ENCODE assay signal across 8 cellular contexts in the genomic region with DNA sequence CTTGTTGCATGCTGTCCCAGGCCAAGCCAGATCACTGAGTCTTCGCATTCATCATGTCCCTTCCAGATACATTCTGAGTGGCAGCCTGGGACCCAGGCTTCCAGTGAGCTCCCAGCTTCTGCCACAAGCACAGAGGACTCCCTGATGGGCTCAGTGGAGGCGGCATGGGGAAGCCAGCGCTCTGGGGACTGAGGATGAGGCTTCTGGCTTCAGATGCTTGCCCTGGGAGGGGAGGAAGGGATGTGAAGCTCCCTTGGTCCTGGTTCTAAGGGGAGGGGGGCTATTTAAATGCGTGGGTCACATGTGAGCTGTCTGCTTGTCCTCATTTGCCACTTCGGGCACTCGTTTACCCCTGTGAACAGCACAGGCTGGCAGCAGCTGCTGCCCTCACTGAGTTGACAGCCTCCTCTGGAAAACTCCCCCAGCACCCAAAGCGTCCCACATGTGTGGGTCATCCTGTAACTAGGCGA.
DNase-seq lines count a peak whose midpoint lies in the region; ATAC-seq lines count a peak whose summit lies in the region.

No MANE protein-coding gene starts in this region.

- H3K27ac Mint-ChIP-seq in activated T-helper 2 cell treated with anti-CD3 and anti-CD28 coated beads, Interferon-gamma antibody, Interleukin-2, Interleukin-4, amounts not matched to agents 10 μg/mL and 5 μg/mL and 100 μg/mL, durations not matched to agents 14 hours and 24 hours and 36 hours, result peak overlapping the region; percentile 79
- H3K27ac Mint-ChIP-seq in stimulated activated naive B cell treated with anti-CD40 and anti-IgM and Interleukin-4, amounts not matched to agents 10 μg/mL and 1 μg/mL and 100 μg/mL, for 72 hours, result peak overlapping the region; percentile 91

- H3K4me3 Mint-ChIP-seq in activated T-helper 2 cell treated with anti-CD3 and anti-CD28 coated beads, Interferon-gamma antibody, Interleukin-2, Interleukin-4, amounts not matched to agents 10 μg/mL and 5 μg/mL and 100 μg/mL, durations not matched to agents 14 hours and 24 hours and 36 hours (ENCODE audit: low read depth), result peak overlapping the region; percentile 27
- peak overlapping the region; percentile 43 to 50 for H3K4me3 Mint-ChIP-seq in stimulated activated naive B cell treated with anti-CD40 and anti-IgM and Interleukin-4, amounts not matched to agents 10 μg/mL and 1 μg/mL and 100 μg/mL, for 72 hours

- no peaks in the 10 kb centered on the region for H3K27me3 Mint-ChIP-seq in activated T-helper 2 cell treated with anti-CD3 and anti-CD28 coated beads, Interferon-gamma antibody, Interleukin-2, Interleukin-4, amounts not matched to agents 10 μg/mL and 5 μg/mL and 100 μg/mL, durations not matched to agents 14 hours and 24 hours and 36 hours (ENCODE audit: low read depth)
- peaks cover 0 to 11% of the 10 kb centered on the region in 2 donors for H3K27me3 Mint-ChIP-seq in stimulated activated naive B cell treated with anti-CD40 and anti-IgM and Interleukin-4, amounts not matched to agents 10 μg/mL and 1 μg/mL and 100 μg/mL, for 72 hours

- peak; percentile 18 for DNase-seq in activated naive CD4-positive, alpha-beta T cell treated with Interleukin-2 at 50 U/mL for 16 hours
- no peak for DNase-seq in activated naive CD4-positive, alpha-beta T cell (lab: John Stamatoyannopoulos, UW)
- no peak for DNase-seq in activated T-helper 2 cell treated with anti-CD3 and anti-CD28 coated beads, Interferon-gamma antibody, Interleukin-2, Interleukin-4, amounts not matched to agents 10 μg/mL and 5 μg/mL and 100 μg/mL, durations not matched to agents 14 hours and 24 hours and 36 hours (ENCODE audit: low spot score)
- no peak for DNase-seq in stimulated activated naive B cell treated with anti-CD40 and anti-IgM and Interleukin-4, amounts not matched to agents 10 μg/mL and 1 μg/mL and 100 μg/mL, for 72 hours
- DNase-seq in ecto neural progenitor cell (ENCODE audit: low spot score) (no peak), NK-92 (lab: John Stamatoyannopoulos, UW; ENCODE audit: unreplicated experiment) (no peak), cerebellar cortex (ENCODE audit: low spot score) (no peak)

- H3K4me1 Mint-ChIP-seq in activated T-helper 2 cell treated with anti-CD3 and anti-CD28 coated beads, Interferon-gamma antibody, Interleukin-2, Interleukin-4, amounts not matched to agents 10 μg/mL and 5 μg/mL and 100 μg/mL, durations not matched to agents 14 hours and 24 hours and 36 hours (ENCODE audit: low read depth), result peaks cover 54% of the 10 kb centered on the region
- peaks cover 21 to 29% of the 10 kb centered on the region in 2 donors for H3K4me1 Mint-ChIP-seq in stimulated activated naive B cell treated with anti-CD40 and anti-IgM and Interleukin-4, amounts not matched to agents 10 μg/mL and 1 μg/mL and 100 μg/mL, for 72 hours

- H3K9me3 Mint-ChIP-seq in activated T-helper 2 cell treated with anti-CD3 and anti-CD28 coated beads, Interferon-gamma antibody, Interleukin-2, Interleukin-4, amounts not matched to agents 10 μg/mL and 5 μg/mL and 100 μg/mL, durations not matched to agents 14 hours and 24 hours and 36 hours, result no peaks in the 10 kb centered on the region
- H3K9me3 Mint-ChIP-seq in stimulated activated naive B cell treated with anti-CD40 and anti-IgM and Interleukin-4, amounts not matched to agents 10 μg/mL and 1 μg/mL and 100 μg/mL, for 72 hours, result peaks cover 0 to 1% of the 10 kb centered on the region in 2 donors

- H3K36me3 Mint-ChIP-seq in activated T-helper 2 cell treated with anti-CD3 and anti-CD28 coated beads, Interferon-gamma antibody, Interleukin-2, Interleukin-4, amounts not matched to agents 10 μg/mL and 5 μg/mL and 100 μg/mL, durations not matched to agents 14 hours and 24 hours and 36 hours (ENCODE audit: low read depth), result peaks cover 11% of the 10 kb centered on the region
- H3K36me3 Mint-ChIP-seq in stimulated activated naive B cell treated with anti-CD40 and anti-IgM and Interleukin-4, amounts not matched to agents 10 μg/mL and 1 μg/mL and 100 μg/mL, for 72 hours, result no peaks in the 10 kb centered on the region

- peak; percentile 25 for ATAC-seq in HG03139 (IDR thresholded peaks at IDR 0.05; ENCODE audit: unreplicated experiment)
- peak; percentile 54 to 61 for ATAC-seq in stimulated activated naive B cell treated with anti-CD40 and anti-IgM and Interleukin-4, amounts not matched to agents 10 μg/mL and 1 μg/mL and 100 μg/mL, for 72 hours (replicated peaks)

- intact Hi-C loops in activated T-helper 2 cell treated with anti-CD3 and anti-CD28 coated beads, Interferon-gamma antibody, Interleukin-2, Interleukin-4, amounts not matched to agents 10 μg/mL and 5 μg/mL and 100 μg/mL, durations not matched to agents 14 hours and 24 hours and 36 hours (cut with micrococcal nuclease), result no loop called here
